ENCODE assay signal across 10 cellular contexts in the genomic region with DNA sequence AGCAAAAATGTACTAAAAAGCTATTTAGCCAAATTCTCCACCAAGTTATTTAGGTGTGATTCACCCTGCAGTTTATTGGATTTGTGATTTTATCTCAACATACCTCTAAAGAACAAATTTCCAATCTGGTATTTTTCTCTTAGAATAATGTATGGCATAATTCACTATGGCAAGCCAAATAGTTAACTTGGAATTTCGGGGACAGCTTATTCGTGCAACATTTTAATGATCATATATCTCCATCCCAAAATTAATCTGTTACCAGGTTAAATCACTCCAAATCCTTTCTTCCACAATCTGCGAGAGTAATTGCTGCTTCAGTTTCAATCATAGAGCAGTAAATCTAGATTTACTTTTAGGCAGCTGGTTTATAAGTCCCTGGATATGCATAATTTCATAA. TPM values are rescaled to one million over a fixed set of nuclear protein-coding genes. Genes with fewer than 3 reads are reported as not detected.
"Had no signal": no experiment of that assay in that cellular context is flagged by ENCODE, and none has a peak within 500 bp of the region (broad histone marks: within the 10 kb centered on the region; RNA-seq: fewer than 3 reads in every experiment).

No MANE protein-coding gene starts in this region.

- H3K4me1 ChIP-seq: HAP-1 had no signal

- H3K36me3 ChIP-seq: HAP-1 had no signal

- H3K9ac ChIP-seq: GM23248 had no signal

- H3K9me3 ChIP-seq: HAP-1 had no signal

- H3K4me3 ChIP-seq: GM23248, GM23338, HAP-1 had no signal

- H3K27ac ChIP-seq: GM23248 had no signal

- ATAC-seq: GM23338, HCT116 had no signal

- DNase-seq: GM23248, GOT3, H7, H9, HCEC 1CT, HFFc6 had no signal

- H3K4me2 ChIP-seq: GM23338 had no signal

- H2AFZ ChIP-seq: GM23248, GM23338 had no signal

RNA-seq across cellular contexts. Expression of a gene that starts 53.4 kb away (rescaled TPM):
- total RNA-seq: GM23248, GM23338, H1, H7, H9, HFFc6 had no signal
- polyA plus RNA-seq: GM23248, GM23338 had no signal
